In the genomic region with DNA sequence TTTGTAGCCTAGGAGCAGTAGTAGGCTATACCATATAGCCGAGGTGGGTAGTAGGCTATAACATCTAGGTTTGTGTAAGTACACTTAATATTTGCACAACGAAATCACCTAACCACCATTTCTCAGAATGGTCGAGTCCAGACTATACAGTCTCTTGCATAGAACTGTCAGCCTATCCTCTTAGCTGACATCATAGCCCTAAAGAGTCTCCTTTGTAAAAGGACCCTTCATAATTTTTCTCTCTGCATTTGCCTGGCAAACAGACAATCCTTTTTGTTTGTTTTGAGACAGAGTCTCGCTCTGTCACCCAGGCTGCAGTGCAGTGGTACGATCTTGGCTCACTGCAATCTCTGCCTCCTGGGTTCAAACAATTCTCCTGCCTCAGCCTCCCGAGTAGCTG, we compare ENCODE assay signal across 1 cellular context.
TF ChIP-seq lines count a peak whose summit lies in the region.

No MANE protein-coding gene starts in this region.

TF ChIP-seq in HepG2, 621 proteins besides CTCF, POLR2A, EP300 and RAD21:
- TF ChIP-seq PRDM10 (CRISPR knock-in tag; IDR thresholded peaks at IDR 0.05; ENCODE audit: low read depth), result peak; percentile 95
